ENCODE assay signal across 9 cellular contexts in genomic region chr17:49730787-49731441, GRCh38. TPM values are rescaled to one million over a fixed set of nuclear protein-coding genes. Genes with fewer than 3 reads are reported as not detected.
DNase-seq lines count a peak whose midpoint lies in the region; ATAC-seq, FAIRE-seq and TF ChIP-seq lines count a peak whose summit lies in the region.
"Had no signal": no experiment of that assay in that cellular context is flagged by ENCODE, and none has a peak within 500 bp of the region (broad histone marks: within the 10 kb centered on the region; RNA-seq: fewer than 3 reads in every experiment).

No MANE protein-coding gene starts in this region.

- intact Hi-C loops in dendritic cell treated with granulocyte-macrophage colony-stimulating factor and Interleukin-4, amounts not matched to agents 40 ng/mL and 50 ng/mL, for 4 days (cut with micrococcal nuclease): no loop called here
- intact Hi-C loops in kidney (cut with DNase I): no loop called here

- H3K36me3 ChIP-seq in muscle layer of duodenum (ENCODE audit: control insufficient read depth in 1 of 2, insufficient read depth in 2 of 2, low read length in 2 of 2) (no peaks in the 10 kb centered on the region), upper lobe of left lung (peaks cover 0 to under 1% (median 0%) of the 10 kb centered on the region in 4 donors), kidney (ENCODE audit: control insufficient read depth in 1 of 2, insufficient read depth in 2 of 2, low read length in 2 of 2) (no peaks in the 10 kb centered on the region)

- no peaks in the 10 kb centered on the region for H3K36me3 Mint-ChIP-seq in activated T-cell treated with anti-CD3 and anti-CD28 coated beads, Interleukin-2, amount 50 U/mL, for 72 hours (ENCODE audit: insufficient read depth in 2 of 2)
- peaks cover 5% of the 10 kb centered on the region for H3K36me3 Mint-ChIP-seq in dendritic cell treated with granulocyte-macrophage colony-stimulating factor and Interleukin-4, amounts not matched to agents 40 ng/mL and 50 ng/mL, for 4 days (ENCODE audit: low read depth)

- H3K9me3 ChIP-seq in muscle layer of duodenum (ENCODE audit: control insufficient read depth in 1 of 2, low read length in 2 of 2): no peaks in the 10 kb centered on the region
- no peaks in the 10 kb centered on the region for H3K9me3 ChIP-seq in upper lobe of left lung
- H3K9me3 ChIP-seq in kidney (ENCODE audit: control insufficient read depth in 1 of 2, low read length in 2 of 2): no peaks in the 10 kb centered on the region

- WGBS in upper lobe of left lung, 2 donors: 79 to 81% methylated on average over 5 of the region's 5 CpGs

- TF ChIP-seq EP300 in upper lobe of left lung (IDR thresholded peaks at IDR 0.05): no peak

- H3K4me3 Mint-ChIP-seq in activated T-cell treated with anti-CD3 and anti-CD28 coated beads, Interleukin-2, amount 50 U/mL, for 72 hours: peak overlapping the region in 1 of 2 donors; percentile 26
- no peak overlapping the region for H3K4me3 Mint-ChIP-seq in dendritic cell treated with granulocyte-macrophage colony-stimulating factor and Interleukin-4, amounts not matched to agents 40 ng/mL and 50 ng/mL, for 4 days

- no peak overlapping the region for H3K4me3 ChIP-seq in muscle layer of duodenum (ENCODE audit: low read depth in 1 of 2, low read length in 2 of 2)
- H3K4me3 ChIP-seq in upper lobe of left lung: no peak overlapping the region
- no peak overlapping the region for H3K4me3 ChIP-seq in kidney (ENCODE audit: low read length in 2 of 2)

- H3K9ac ChIP-seq in kidney (ENCODE audit: low read length in 2 of 2): no peak overlapping the region

- H3K4me1 Mint-ChIP-seq in activated T-cell treated with anti-CD3 and anti-CD28 coated beads, Interleukin-2, amount 50 U/mL, for 72 hours (ENCODE audit: low read depth): peaks cover 37% of the 10 kb centered on the region
- H3K4me1 Mint-ChIP-seq in dendritic cell treated with granulocyte-macrophage colony-stimulating factor and Interleukin-4, amounts not matched to agents 40 ng/mL and 50 ng/mL, for 4 days (ENCODE audit: low read depth): peaks cover 52% of the 10 kb centered on the region

- H3K9me3 Mint-ChIP-seq in activated T-cell treated with anti-CD3 and anti-CD28 coated beads, Interleukin-2, amount 50 U/mL, for 72 hours: no peaks in the 10 kb centered on the region
- no peaks in the 10 kb centered on the region for H3K9me3 Mint-ChIP-seq in dendritic cell treated with granulocyte-macrophage colony-stimulating factor and Interleukin-4, amounts not matched to agents 40 ng/mL and 50 ng/mL, for 4 days

- no peaks in the 10 kb centered on the region for H3K27me3 Mint-ChIP-seq in activated T-cell treated with anti-CD3 and anti-CD28 coated beads, Interleukin-2, amount 50 U/mL, for 72 hours (ENCODE audit: low read depth)
- H3K27me3 Mint-ChIP-seq in dendritic cell treated with granulocyte-macrophage colony-stimulating factor and Interleukin-4, amounts not matched to agents 40 ng/mL and 50 ng/mL, for 4 days: no peaks in the 10 kb centered on the region

- no peak for DNase-seq in activated T-cell treated with anti-CD3 and anti-CD28 coated beads, Interleukin-2, amount 50 U/mL, for 72 hours
- DNase-seq in activated T-cell treated with anti-CD3 and anti-CD28 coated beads, Interleukin-2, amount 50 U/mL, for 1 hour: no peak
- DNase-seq in upper lobe of left lung: no peak
- DNase-seq in NCI-H2107 treated with DMSO at 0.1 percent for 48 hours (lab: John Stamatoyannopoulos, UW; ENCODE audit: unreplicated experiment): no peak
- no peak for DNase-seq in activated CD4-positive, alpha-beta T cell treated with anti-CD3 and anti-CD28 coated beads, Interleukin-2, amount 50 U/mL, for 4 hours
- DNase-seq in kidney: no peak
- DNase-seq: NCI-H187 treated with DMSO at 0.1 percent for 48 hours had no signal

- TF ChIP-seq CTCF in upper lobe of left lung (IDR thresholded peaks at IDR 0.05): no peak
- TF ChIP-seq CTCF in kidney (IDR thresholded peaks at IDR 0.05; ENCODE audit: borderline replicate concordance, extremely low read depth, insufficient read depth): no peak

- TF ChIP-seq POLR2A in upper lobe of left lung (IDR thresholded peaks at IDR 0.05): no peak

- ATAC-seq in activated T-cell treated with anti-CD3 and anti-CD28 coated beads, Interleukin-2, amount 50 U/mL, for 72 hours (replicated peaks in 1 of 2): peak; percentile 29 to 83
- peak in 1 of 2 donors; percentile 10 for ATAC-seq in upper lobe of left lung (ENCODE audit: low FRiP score in 2 of 2)

- H3K27ac Mint-ChIP-seq in activated T-cell treated with anti-CD3 and anti-CD28 coated beads, Interleukin-2, amount 50 U/mL, for 72 hours: peak overlapping the region; percentile 47
- peak overlapping the region; percentile 9 for H3K27ac Mint-ChIP-seq in dendritic cell treated with granulocyte-macrophage colony-stimulating factor and Interleukin-4, amounts not matched to agents 40 ng/mL and 50 ng/mL, for 4 days

- no peak for FAIRE-seq in kidney (lab: Jason Lieb, UNC)

- H3K27ac ChIP-seq in muscle layer of duodenum (ENCODE audit: low read length) (peak overlapping the region; percentile 81), upper lobe of left lung (peak overlapping the region in 3 of 4 donors; percentile 2 to 3 (median 2)), kidney (ENCODE audit: low read depth in 2 of 2, low read length in 2 of 2) (peak overlapping the region in 1 of 2 donors; percentile 39)

- H3K4me1 ChIP-seq in muscle layer of duodenum (ENCODE audit: control insufficient read depth in 1 of 2, insufficient read depth in 2 of 2, low read length in 2 of 2): peaks cover 16 to 48% of the 10 kb centered on the region in 2 donors
- peaks cover 0 to 18% (median 8%) of the 10 kb centered on the region in 4 donors for H3K4me1 ChIP-seq in upper lobe of left lung
- H3K4me1 ChIP-seq in kidney (ENCODE audit: control insufficient read depth in 1 of 2, insufficient read depth in 1 of 2, low read depth in 1 of 2, low read length in 2 of 2): peaks cover 3 to 8% of the 10 kb centered on the region in 2 donors

- H3K27me3 ChIP-seq in muscle layer of duodenum (ENCODE audit: low read depth, low read length) (no peaks in the 10 kb centered on the region), upper lobe of left lung (no peaks in the 10 kb centered on the region)

RNA-seq across cellular contexts. Expression of gene SLC35B1, which starts 23.1 kb away (rescaled TPM):
- 10 to 100 TPM; 62.6 to 73.9 TPM for total RNA-seq in activated T-cell treated with anti-CD3 and anti-CD28 coated beads, Interleukin-2, amount 50 U/mL, for 72 hours
- 10 to 100 TPM; 16.2 to 57.4 (median 42.2) TPM for total RNA-seq in upper lobe of left lung
- 56.6 TPM for total RNA-seq in kidney
- polyA plus RNA-seq in kidney (ENCODE audit: insufficient read depth, low read depth, low replicate concordance): 83.7 TPM

RNA-seq across cellular contexts. Expression of gene FAM117A, which starts 33.0 kb away (rescaled TPM):
- 10 to 100 TPM; 19.5 to 29.3 TPM for total RNA-seq in activated T-cell treated with anti-CD3 and anti-CD28 coated beads, Interleukin-2, amount 50 U/mL, for 72 hours
- 10 to 100 TPM; 15.1 to 22.0 (median 18.2) TPM for total RNA-seq in upper lobe of left lung
- total RNA-seq in kidney: 12.9 TPM
- 11.1 TPM for polyA plus RNA-seq in kidney (ENCODE audit: insufficient read depth, low read depth, low replicate concordance)

RNA-seq across cellular contexts. Expression of gene SPOP, which starts 53.0 kb away (rescaled TPM):
- total RNA-seq in activated T-cell treated with anti-CD3 and anti-CD28 coated beads, Interleukin-2, amount 50 U/mL, for 72 hours: 10 to 100 TPM; 77.8 to 82.2 TPM
- total RNA-seq in upper lobe of left lung (10 to 100 TPM; 56.6 to 99.2 (median 80.4) TPM), kidney (73.8 TPM)
- 28.2 TPM for polyA plus RNA-seq in kidney (ENCODE audit: insufficient read depth, low read depth, low replicate concordance)

RNA-seq across cellular contexts. Expression of gene KAT7, which starts 57.6 kb away (rescaled TPM):
- total RNA-seq in activated T-cell treated with anti-CD3 and anti-CD28 coated beads, Interleukin-2, amount 50 U/mL, for 72 hours: 10 to 100 TPM; 83.9 to 85.9 TPM
- total RNA-seq in upper lobe of left lung: 10 to 100 TPM; 30.1 to 57.4 (median 49.8) TPM
- 76.9 TPM for total RNA-seq in kidney
- 18.4 TPM for polyA plus RNA-seq in kidney (ENCODE audit: insufficient read depth, low read depth, low replicate concordance)
